ENCODE assay signal across 10 cellular contexts in genomic region chr15:67043939-67044771, GRCh38. TPM values are rescaled to one million over a fixed set of nuclear protein-coding genes. Genes with fewer than 3 reads are reported as not detected.
DNase-seq lines count a peak whose midpoint lies in the region; ATAC-seq and TF ChIP-seq lines count a peak whose summit lies in the region.
"Had no signal": no experiment of that assay in that cellular context is flagged by ENCODE, and none has a peak within 500 bp of the region (broad histone marks: within the 10 kb centered on the region; RNA-seq: fewer than 3 reads in every experiment).

No MANE protein-coding gene starts in this region.

- H3K36me3 Mint-ChIP-seq in CD14-positive monocyte, result peaks cover 0 to 3% of the 10 kb centered on the region in 2 donors

- WGBS in SK-N-SH (ENCODE audit: low lambda C conversion rate), result 37% methylated on average over 12 of the region's 13 CpGs
- WGBS in psoas muscle, 3 donors, result 41 to 53% (median 53%) methylated on average over 13 of the region's 13 CpGs

- H2AFZ ChIP-seq in SK-N-SH (ENCODE audit: low read depth) (no peak overlapping the region), fibroblast of lung (ENCODE audit: low read length) (no peak overlapping the region)

- H3K27ac Mint-ChIP-seq in CD14-positive monocyte, result peak overlapping the region in 1 of 7 donors; percentile 23

- H3K4me1 Mint-ChIP-seq in CD14-positive monocyte, result peaks cover 40% of the 10 kb centered on the region

- H3K27me3 ChIP-seq in SK-N-SH (ENCODE audit: insufficient read depth) (no peaks in the 10 kb centered on the region), fibroblast of lung (ENCODE audit: control insufficient read depth, insufficient read depth, low read length) (no peaks in the 10 kb centered on the region), psoas muscle (ENCODE audit: insufficient read depth in 3 of 3, low read length in 2 of 3) (no peaks in the 10 kb centered on the region)
- H3K27me3 ChIP-seq: Peyer's patch had no signal

- no peaks in the 10 kb centered on the region for H3K9me3 ChIP-seq in ES-I3 (ENCODE audit: control insufficient read depth, insufficient read depth, low read length)
- no peaks in the 10 kb centered on the region for H3K9me3 ChIP-seq in SK-N-SH
- H3K9me3 ChIP-seq in fibroblast of lung (ENCODE audit: control insufficient read depth, insufficient read depth, low read depth, low read length), result no peaks in the 10 kb centered on the region
- H3K9me3 ChIP-seq in psoas muscle, result no peaks in the 10 kb centered on the region
- H3K9me3 ChIP-seq: Peyer's patch had no signal

- POLR2A ChIA-PET in SK-N-SH (lab: Yijun Ruan, JAX), result no interaction called here

- CTCF ChIA-PET in SK-N-SH (lab: Yijun Ruan, JAX), result interaction anchor here (2.1 kb wide), 1 partner anchor 98 kb away, joined by 7 read pairs; no protein-coding TSS in a partner anchor

- peak in 1 of 2 experiments; percentile 64; a peak in 2 of 4 replicates for TF ChIP-seq EP300 in SK-N-SH (IDR thresholded peaks at IDR 0.05; ENCODE audit: borderline replicate concordance in 1 of 2, low read depth in 1 of 2, low read length in 1 of 2)

- TF ChIP-seq POLR2A in GM18505 (IDR thresholded peaks at IDR 0.05; ENCODE audit: borderline replicate concordance, extremely low read depth, insufficient read depth, insufficient read length), result no peak

- H3K4me2 ChIP-seq in SK-N-SH (peak overlapping the region; percentile 53; the same call in 1 of the 2 replicates), fibroblast of lung (ENCODE audit: extremely low read depth, insufficient read depth, low read length) (peak overlapping the region; percentile 13)

- H3K27ac ChIP-seq in SK-N-SH (ENCODE audit: low read depth in 2 of 2, low read length in 1 of 2) (peak overlapping the region; percentile 48 to 83; a peak in 3 of 4 replicates), fibroblast of lung (ENCODE audit: insufficient read depth, low read length) (peak overlapping the region; percentile 87), psoas muscle (peak overlapping the region; percentile 79)

- no peaks in the 10 kb centered on the region for H3K9me2 ChIP-seq in SK-N-SH

- peaks cover 5 to 8% (median 5%) of the 10 kb centered on the region in 3 donors for H3K27me3 Mint-ChIP-seq in CD14-positive monocyte (ENCODE audit: low read depth in 3 of 3)

- H4K20me1 ChIP-seq in SK-N-SH (ENCODE audit: insufficient read depth) (no peaks in the 10 kb centered on the region), fibroblast of lung (ENCODE audit: control insufficient read depth, extremely low read depth, insufficient read depth, low read length) (no peaks in the 10 kb centered on the region)

- H3K79me2 ChIP-seq in SK-N-SH (ENCODE audit: insufficient read depth), result no peaks in the 10 kb centered on the region
- no peaks in the 10 kb centered on the region for H3K79me2 ChIP-seq in fibroblast of lung (ENCODE audit: control insufficient read depth, insufficient read depth, low read length)

- H3K36me3 ChIP-seq in ES-I3 (ENCODE audit: insufficient read depth, low read length), result no peaks in the 10 kb centered on the region; the same call in 1 of the 2 replicates
- no peaks in the 10 kb centered on the region for H3K36me3 ChIP-seq in SK-N-SH (replicated peaks in 1 of 2; ENCODE audit: control insufficient read depth in 1 of 2, insufficient read depth in 2 of 2, low read length in 1 of 2)
- H3K36me3 ChIP-seq in fibroblast of lung (ENCODE audit: control insufficient read depth, insufficient read depth, low read length), result no peaks in the 10 kb centered on the region
- H3K36me3 ChIP-seq in psoas muscle (ENCODE audit: insufficient read depth in 1 of 2, low read depth in 1 of 2), result no peaks in the 10 kb centered on the region
- H3K36me3 ChIP-seq: Peyer's patch had no signal

- intact Hi-C loops in psoas muscle (cut with DNase I) (no loop called here), CD14-positive monocyte (cut with micrococcal nuclease) (loop anchor here in 1 of 2 donors (5.0 kb wide), 1 partner anchor 77 kb away; no protein-coding TSS in a partner anchor)

- H3K4me1 ChIP-seq in ES-I3 (ENCODE audit: insufficient read depth, low read length), result peaks cover 10% of the 10 kb centered on the region
- peaks cover 12 to 25% of the 10 kb centered on the region in 2 experiments for H3K4me1 ChIP-seq in SK-N-SH (ENCODE audit: control insufficient read depth in 1 of 2, insufficient read depth in 2 of 2, low read depth in 1 of 2, low read length in 1 of 2)
- H3K4me1 ChIP-seq in fibroblast of lung (ENCODE audit: control insufficient read depth, extremely low read depth, insufficient read depth, low read length), result peaks cover 36% of the 10 kb centered on the region
- H3K4me1 ChIP-seq in psoas muscle, result peaks cover 23% of the 10 kb centered on the region

- no peak for TF ChIP-seq RAD21 in SK-N-SH (IDR thresholded peaks at IDR 0.05; ENCODE audit: low read length)

- DNase-seq in SK-N-SH (no peak), fibroblast of lung (ENCODE audit: low read depth in 2 of 2) (peak; percentile 74 to 95), psoas muscle (peak in 1 of 2 donors; percentile 51), NCI-H146 (lab: John Stamatoyannopoulos, UW) (no peak), CD14-positive monocyte (ENCODE audit: low spot score) (no peak)
- no peak for DNase-seq in stimulated activated CD4-positive, alpha-beta T cell treated with anti-CD3 and anti-CD28 coated beads, Interleukin-15, amount 100 ng/mL, for 24 hours
- DNase-seq: DMS53, Peyer's patch had no signal

- H3K4me3 Mint-ChIP-seq in CD14-positive monocyte, result no peak overlapping the region

- no peak overlapping the region for H3K4me3 ChIP-seq in SK-N-SH (ENCODE audit: low read depth in 2 of 2, low read length in 1 of 2)
- no peak overlapping the region for H3K4me3 ChIP-seq in fibroblast of lung (replicated peaks in 1 of 4; ENCODE audit: control extremely low read depth in 1 of 4, insufficient read depth in 1 of 4, low read depth in 3 of 4, low read length in 4 of 4)
- peak overlapping the region; percentile 7 for H3K4me3 ChIP-seq in psoas muscle
- H3K4me3 ChIP-seq: Peyer's patch had no signal

- peaks cover 35% of the 10 kb centered on the region for H3F3A ChIP-seq in SK-N-SH (replicated peaks; ENCODE audit: insufficient read depth)

- H3K9ac ChIP-seq in ES-I3 (ENCODE audit: low read depth, low read length), result peak overlapping the region; percentile 36; the same call in 1 of the 2 replicates
- peak overlapping the region; percentile 43; the same call in 1 of the 2 replicates for H3K9ac ChIP-seq in SK-N-SH
- H3K9ac ChIP-seq in fibroblast of lung (ENCODE audit: insufficient read depth, low read length), result no peak overlapping the region

- ATAC-seq in psoas muscle (peak; percentile 50 to 89 (median 79)), GM18505 (IDR thresholded peaks at IDR 0.05; ENCODE audit: unreplicated experiment) (no peak)

- TF ChIP-seq CTCF in SK-N-SH (IDR thresholded peaks at IDR 0.05), result no peak
- no peak for TF ChIP-seq CTCF in fibroblast of lung (conservative IDR thresholded peaks at IDR 0.05 in 1 of 2, IDR thresholded peaks at IDR 0.05 in 1 of 2; ENCODE audit: low read depth in 1 of 2, low read length in 2 of 2)
- no peak for TF ChIP-seq CTCF in psoas muscle (IDR thresholded peaks at IDR 0.05)
- TF ChIP-seq CTCF in CD14-positive monocyte (IDR thresholded peaks at IDR 0.05), result no peak

- H3K9me3 Mint-ChIP-seq in CD14-positive monocyte, result peaks cover 0 to 2% (median 0%) of the 10 kb centered on the region in 7 donors

TF ChIP-seq in SK-N-SH, 30 proteins besides CTCF, POLR2A, EP300 and RAD21 (continues in another document):
- TF ChIP-seq IRF3 (IDR thresholded peaks at IDR 0.05; ENCODE audit: low read depth, low read length) (no peak), TCF12 (IDR thresholded peaks at IDR 0.05) (peak; percentile 63), RCOR1 (IDR thresholded peaks at IDR 0.05; ENCODE audit: low read length) (no peak), TAF1 (IDR thresholded peaks at IDR 0.05; ENCODE audit: borderline replicate concordance, low read depth, low read length) (0 out of 2 replicates have a peak, but pooled peaks have one; percentile 25)

RNA-seq across cellular contexts. Expression of gene SMAD3, which starts 21.2 kb away (rescaled TPM):
- polyA plus RNA-seq in SK-N-SH (2012; rRNA removed) (18.0 and 19.5 TPM in 2 replicates), fibroblast of lung (173 and 210 TPM in 2 replicates), psoas muscle (10 to 100 TPM in 2 of 3 donors, 1 to 10 TPM in 1; 2.9 to 29.3 (median 20.3) TPM), CD14-positive monocyte (1 to 10 TPM; 4.4 to 5.4 TPM)
- polyA plus RNA-seq in SK-N-SH (2012; cell fraction: cytosol; rRNA removed), result 12.0 and 14.6 TPM in 2 replicates
- polyA plus RNA-seq in SK-N-SH (2012; cell fraction: nucleus; rRNA removed), result 47.4 and 59.5 TPM in 2 replicates
- total RNA-seq in fibroblast of lung (48.8 and 69.9 TPM in 2 replicates), psoas muscle (10 to 100 TPM; 25.7 to 47.6 (median 44.0) TPM)
- 201 and 211 TPM in 2 replicates for polyA plus RNA-seq in fibroblast of lung (2012)
- polyA minus RNA-seq in fibroblast of lung (ENCODE audit: low replicate concordance), result 738 and 1,027 TPM in 2 replicates

Comparison
In these comparisons a context has a peak if more than half of its experiments do, and no peak if none do; other contexts are left out.
1. DNase-seq: peak in fibroblast of lung (2 of 2); none in SK-N-SH (single experiment), stimulated activated CD4-positive, alpha-beta T cell treated with anti-CD3 and anti-CD28 coated beads, Interleukin-15, amount 100 ng/mL, for 24 hours (single experiment), NCI-H146 (single experiment) and CD14-positive monocyte (single experiment).
2. Peak in every context shown above with its lines, with median percentiles within 50 percentile points of each other: H3K27ac ChIP-seq.